In the genomic region with DNA sequence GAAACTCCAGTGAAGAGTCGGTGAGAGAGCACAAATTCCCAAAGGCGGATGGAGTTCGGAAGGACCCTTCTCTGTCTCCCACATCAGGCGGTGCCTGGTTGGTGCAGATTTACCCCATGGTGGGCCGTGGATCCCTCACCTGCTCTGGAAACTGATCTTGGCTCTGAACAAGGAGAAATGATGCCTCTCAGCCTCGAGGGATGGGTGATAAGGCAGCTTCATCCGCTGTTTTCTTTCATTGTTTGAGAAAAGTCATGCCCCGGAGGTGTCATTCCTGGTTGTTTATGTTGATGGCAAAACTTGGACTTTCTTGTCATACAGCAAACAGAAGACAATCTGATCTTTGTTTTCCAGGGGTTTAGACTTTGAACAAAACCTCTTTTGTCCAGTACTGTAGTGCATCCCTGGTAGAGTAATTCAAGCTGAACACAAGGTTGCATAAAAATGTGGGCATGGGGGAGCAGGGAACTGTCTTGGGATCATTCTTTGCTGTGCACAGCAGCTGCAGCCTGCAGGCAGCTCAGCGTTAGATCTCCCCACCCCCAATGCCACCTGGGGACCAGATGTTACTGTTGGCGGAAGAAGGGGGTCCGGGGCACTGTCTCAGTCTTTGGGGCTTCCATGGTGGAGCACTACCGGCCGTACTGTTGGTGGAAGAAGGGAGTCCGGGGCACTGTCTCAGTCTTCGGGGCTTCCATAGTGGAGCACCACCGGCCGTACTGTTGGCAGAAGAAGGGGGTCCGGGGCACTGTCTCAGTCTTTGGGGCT, we compare ENCODE assay signal across 13 cellular contexts.
DNase-seq lines count a peak whose midpoint lies in the region; ATAC-seq and TF ChIP-seq lines count a peak whose summit lies in the region.
"Had no signal": no experiment of that assay in that cellular context is flagged by ENCODE, and none has a peak within 500 bp of the region (broad histone marks: within the 10 kb centered on the region; RNA-seq: fewer than 3 reads in every experiment).

No MANE protein-coding gene starts in this region.

- no peaks in the 10 kb centered on the region; the same call in 1 of the 2 replicates for H3K27me3 ChIP-seq in BLaER1
- no peaks in the 10 kb centered on the region for H3K27me3 ChIP-seq in DND-41 (ENCODE audit: insufficient read depth, low read length, poor library complexity)

- H3K36me3 ChIP-seq in BLaER1 (peaks cover 27% of the 10 kb centered on the region), DND-41 (ENCODE audit: insufficient read depth, low read length) (no peaks in the 10 kb centered on the region; the same call in 1 of the 2 replicates)

- no peaks in the 10 kb centered on the region for H3K9me3 ChIP-seq in BLaER1
- no peaks in the 10 kb centered on the region for H3K9me3 ChIP-seq in DND-41 (ENCODE audit: insufficient read depth, low read length, severe bottlenecking)

- DNase-seq in DND-41 (no peak), NOMO-1 (lab: John Stamatoyannopoulos, UW; ENCODE audit: unreplicated experiment in 2 of 2) (no peak), NCI-H128 (lab: John Stamatoyannopoulos, UW; ENCODE audit: unreplicated experiment) (no peak), NCI-H2107 (lab: John Stamatoyannopoulos, UW) (no peak)
- DNase-seq: activated CD8-positive, alpha-beta memory T cell treated with anti-CD3 and anti-CD28 coated beads for 24 hours; C1 segment of cervical spinal cord; NCI-H1417 treated with DMSO at 0.1 percent for 48 hours; T1000 had no signal

- H3K4me2 ChIP-seq in BLaER1 (peak overlapping the region; percentile 90), DND-41 (ENCODE audit: insufficient read depth, low read length) (no peak overlapping the region)

- peaks cover 2% of the 10 kb centered on the region for H3K27me3 Mint-ChIP-seq in brain
- H3K27me3 Mint-ChIP-seq in nephron (ENCODE audit: low read depth): peaks cover 5% of the 10 kb centered on the region
- H3K27me3 Mint-ChIP-seq: IgD-negative memory B cell had no signal

- no peaks in the 10 kb centered on the region for H4K20me1 ChIP-seq in BLaER1
- H4K20me1 ChIP-seq in DND-41 (ENCODE audit: insufficient read depth, low read length): no peaks in the 10 kb centered on the region

- H3K27ac ChIP-seq in BLaER1 (peak overlapping the region; percentile 59), DND-41 (ENCODE audit: low read length) (no peak overlapping the region)

- H3K27ac Mint-ChIP-seq in brain (peak overlapping the region in 4 of 5 experiments; percentile 18 to 65 (median 31)), nephron (peak overlapping the region in 2 of 3 experiments; percentile 4 to 59)

- H3K9ac ChIP-seq in BLaER1: peak overlapping the region; percentile 60; the same call in 1 of the 2 replicates
- no peak overlapping the region for H3K9ac ChIP-seq in DND-41 (ENCODE audit: low read depth, low read length)

- ATAC-seq in DND-41 (ENCODE audit: insufficient read depth, low read depth) (0 out of 3 replicates have a peak, but pooled peaks have one; percentile 14), HG03108 (IDR thresholded peaks at IDR 0.05; ENCODE audit: unreplicated experiment) (no peak)

- H3K4me1 ChIP-seq in BLaER1 (peaks cover 69% of the 10 kb centered on the region), DND-41 (ENCODE audit: insufficient read depth, low read length) (no peaks in the 10 kb centered on the region)

- peaks cover 17% of the 10 kb centered on the region for H3K4me1 Mint-ChIP-seq in brain
- H3K4me1 Mint-ChIP-seq in nephron: peaks cover 19% of the 10 kb centered on the region
- H3K4me1 Mint-ChIP-seq: IgD-negative memory B cell had no signal

- no peak overlapping the region for H3K4me3 Mint-ChIP-seq in brain
- H3K4me3 Mint-ChIP-seq in nephron: no peak overlapping the region
- H3K4me3 Mint-ChIP-seq: IgD-negative memory B cell had no signal

- TF ChIP-seq CTCF in DND-41 (IDR thresholded peaks at IDR 0.05; ENCODE audit: borderline replicate concordance, extremely low read depth, low read length, poor library complexity, severe bottlenecking) (no peak), brain (conservative IDR thresholded peaks at IDR 0.05) (no peak), nephron (IDR thresholded peaks at IDR 0.05; ENCODE audit: unreplicated experiment in 3 of 3) (no peak)

- no peak overlapping the region for H2AFZ ChIP-seq in DND-41 (ENCODE audit: low read depth, low read length)

- no peaks in the 10 kb centered on the region for H3K36me3 Mint-ChIP-seq in brain
- peaks cover 3% of the 10 kb centered on the region for H3K36me3 Mint-ChIP-seq in nephron (ENCODE audit: low read depth)
- H3K36me3 Mint-ChIP-seq: IgD-negative memory B cell had no signal

- H3K79me2 ChIP-seq in DND-41 (ENCODE audit: insufficient read depth, low read length): no peaks in the 10 kb centered on the region

- H3K9me3 Mint-ChIP-seq in brain (peaks cover 0 to 4% (median 0%) of the 10 kb centered on the region in 5 experiments), nephron (no peaks in the 10 kb centered on the region)
- H3K9me3 Mint-ChIP-seq: IgD-negative memory B cell had no signal

- no peak overlapping the region for H3K4me3 ChIP-seq in BLaER1
- H3K4me3 ChIP-seq in DND-41 (ENCODE audit: low read depth in 1 of 2, low read length in 2 of 2): no peak overlapping the region
